9 cellular contexts compared by ENCODE assay signal in the genomic region with DNA sequence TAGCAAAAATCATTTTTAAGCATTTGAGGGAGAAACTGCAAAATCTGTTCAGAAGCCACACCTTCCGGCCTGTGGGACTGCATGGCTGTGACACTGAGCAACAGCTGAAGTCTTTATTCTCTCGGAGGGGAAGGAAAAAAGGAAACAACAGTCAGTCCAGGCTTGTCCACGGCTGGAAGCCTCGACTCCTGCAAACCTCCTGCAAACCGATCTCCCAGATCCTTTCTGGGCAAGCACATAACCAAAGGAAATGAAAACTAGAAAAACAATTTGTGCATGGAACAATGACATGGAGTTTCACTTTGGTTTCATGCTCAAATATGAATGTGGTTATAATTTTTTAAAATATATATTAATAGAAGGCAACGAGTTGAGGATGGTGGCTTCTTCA. TPM values are rescaled to one million over a fixed set of nuclear protein-coding genes. Genes with fewer than 3 reads are reported as not detected.
DNase-seq lines count a peak whose midpoint lies in the region; ATAC-seq and TF ChIP-seq lines count a peak whose summit lies in the region.
"Had no signal": no experiment of that assay in that cellular context is flagged by ENCODE, and none has a peak within 500 bp of the region (broad histone marks: within the 10 kb centered on the region; RNA-seq: fewer than 3 reads in every experiment).

No MANE protein-coding gene starts in this region.

- no peaks in the 10 kb centered on the region for H3K36me3 ChIP-seq in lower lobe of right lung

- H3K4me1 ChIP-seq in lower lobe of right lung, result peaks cover 28% of the 10 kb centered on the region

- intact Hi-C loops in lower lobe of right lung (cut with DNase I), result loop anchor here (10.0 kb wide), 1 partner anchor 71 kb away; no protein-coding TSS in a partner anchor

- peak; percentile 79 for DNase-seq in LHCN-M2 (ENCODE audit: low read depth)
- DNase-seq in coronary artery (ENCODE audit: low spot score), result peak; percentile 72
- DNase-seq in lower lobe of right lung, result no peak
- peak; percentile 20 for DNase-seq in superior temporal gyrus (ENCODE audit: extremely low spot score)
- DNase-seq in stimulated activated CD4-positive, alpha-beta T cell treated with anti-CD3 and anti-CD28 coated beads, Interleukin-1b, Interleukin-23, amount 100 ng/mL, for 48 hours, result no peak
- no peak for DNase-seq in T1000 (lab: John Stamatoyannopoulos, UW)
- no peak for DNase-seq in activated CD4-positive, alpha-beta T cell treated with anti-CD3 and anti-CD28 coated beads, Interleukin-2, amount 50 U/mL, for 4 hours
- no peak for DNase-seq in AG08395 (ENCODE audit: low spot score)
- DNase-seq: activated CD8-positive, alpha-beta T cell treated with anti-CD3 and anti-CD28 coated beads for 36 hours had no signal

- no peak for ATAC-seq in lower lobe of right lung
- ATAC-seq: activated CD8-positive, alpha-beta T cell treated with anti-CD3 and anti-CD28 coated beads for 36 hours had no signal

- H3K27ac ChIP-seq in coronary artery, result peak overlapping the region; percentile 99
- H3K27ac ChIP-seq in lower lobe of right lung, result peak overlapping the region; percentile 93

- no peaks in the 10 kb centered on the region for H3K9me3 ChIP-seq in lower lobe of right lung

- peak overlapping the region; percentile 98 for H3K4me3 ChIP-seq in coronary artery
- H3K4me3 ChIP-seq in lower lobe of right lung, result peak overlapping the region; percentile 78

- H3K27me3 ChIP-seq in lower lobe of right lung (ENCODE audit: low read depth), result peaks cover 20% of the 10 kb centered on the region

- no peak for TF ChIP-seq CTCF in coronary artery (IDR thresholded peaks at IDR 0.05)
- no peak for TF ChIP-seq CTCF in lower lobe of right lung (IDR thresholded peaks at IDR 0.05)

RNA-seq across cellular contexts. Expression of gene COL4A1, which starts 1.0 kb away (rescaled TPM):
- total RNA-seq in LHCN-M2 (2014; rRNA removed), result 63.0 and 68.5 TPM in 2 replicates
- 39.7 TPM for polyA plus RNA-seq in LHCN-M2 (2012)
- total RNA-seq in lower lobe of right lung, result 161 TPM
- total RNA-seq: activated CD8-positive, alpha-beta T cell treated with anti-CD3 and anti-CD28 coated beads for 36 hours had no signal

RNA-seq across cellular contexts. Expression of gene COL4A2, which starts 1.1 kb away (rescaled TPM):
- 67.4 and 77.5 TPM in 2 replicates for total RNA-seq in LHCN-M2 (2014; rRNA removed)
- 63.5 TPM for polyA plus RNA-seq in LHCN-M2 (2012)
- total RNA-seq in lower lobe of right lung, result 185 TPM
- total RNA-seq: activated CD8-positive, alpha-beta T cell treated with anti-CD3 and anti-CD28 coated beads for 36 hours had no signal

Comparison
In these comparisons a context has a peak if more than half of its experiments do, and no peak if none do; other contexts are left out.
1. DNase-seq: peak in LHCN-M2 (single experiment), coronary artery (single experiment) and superior temporal gyrus (single experiment); none in lower lobe of right lung (single experiment), stimulated activated CD4-positive, alpha-beta T cell treated with anti-CD3 and anti-CD28 coated beads, Interleukin-1b, Interleukin-23, amount 100 ng/mL, for 48 hours (single experiment), T1000 (single experiment), activated CD4-positive, alpha-beta T cell treated with anti-CD3 and anti-CD28 coated beads, Interleukin-2, amount 50 U/mL, for 4 hours (0 of 2) and AG08395 (single experiment).